Comparison of ENCODE assay signal across 23 cellular contexts in genomic region chr7:116239434-116239833, GRCh38. TPM values are rescaled to one million over a fixed set of nuclear protein-coding genes. Genes with fewer than 3 reads are reported as not detected.
A peak's percentile ranks its signal among the peaks of the same experiment; 100 is the strongest.
DNase-seq lines count a peak whose midpoint lies in the region; ATAC-seq and TF ChIP-seq lines count a peak whose summit lies in the region.
"Had no signal": no experiment of that assay in that cellular context is flagged by ENCODE, and none has a peak within 500 bp of the region (broad histone marks: within the 10 kb centered on the region; RNA-seq: fewer than 3 reads in every experiment).

No MANE protein-coding gene starts in this region.

- no peaks in the 10 kb centered on the region for H3K9me3 Mint-ChIP-seq in osteocyte (ENCODE audit: unreplicated experiment)
- H3K9me3 Mint-ChIP-seq: type B pancreatic cell had no signal

- peaks cover 21% of the 10 kb centered on the region for H3K36me3 ChIP-seq in A673 (ENCODE audit: insufficient read depth, low read length, poor library complexity, severe bottlenecking)
- H3K36me3 ChIP-seq in Panc1 (ENCODE audit: control insufficient read depth, insufficient read depth, low read length): no peaks in the 10 kb centered on the region
- H3K36me3 ChIP-seq in PC-3 (ENCODE audit: low read depth, low read length): peaks cover 62% of the 10 kb centered on the region
- H3K36me3 ChIP-seq: BE2C, SJCRH30 had no signal

- no peak overlapping the region for H3K4me2 ChIP-seq in PC-3 (ENCODE audit: low read length)
- H3K4me2 ChIP-seq: GM23338 had no signal

- no TSS peak for BruUV-seq in A673 (replicated peaks; lab: Mats Ljungman, UMichigan)
- BruUV-seq in Panc1 (replicated peaks; lab: Mats Ljungman, UMichigan): no TSS peak
- no TSS peak for BruUV-seq in PC-3 (replicated peaks; lab: Mats Ljungman, UMichigan)

- H3K4me1 Mint-ChIP-seq in osteocyte (ENCODE audit: unreplicated experiment): peaks cover 66% of the 10 kb centered on the region

- no peak overlapping the region for H3K9ac ChIP-seq in PC-3 (ENCODE audit: low read length)
- H3K9ac ChIP-seq: parathyroid adenoma had no signal

- H2AFZ ChIP-seq in PC-3 (ENCODE audit: low read length): no peak overlapping the region
- H2AFZ ChIP-seq: GM23338, parathyroid adenoma had no signal

- H3K79me2 ChIP-seq in PC-3 (ENCODE audit: low read length): peaks cover 65% of the 10 kb centered on the region

- CTCF ChIA-PET in A673 (lab: Charles Lee): interaction anchor here (2.0 kb wide), 1 partner anchor 59 kb away, joined by 4 read pairs; no protein-coding TSS in a partner anchor
- CTCF ChIA-PET in Panc1 (lab: Charles Lee): interaction anchor here (0.9 to 1.4 kb wide), 2 partner anchors 61 to 349 kb away, joined by 3 to 5 read pairs; no protein-coding TSS in a partner anchor
- CTCF ChIA-PET in PC-3 (lab: Charles Lee): no interaction called here

- ATAC-seq in Panc1: no peak
- ATAC-seq in PC-3: no peak
- no peak for ATAC-seq in GM21717 (IDR thresholded peaks at IDR 0.05; ENCODE audit: unreplicated experiment)
- ATAC-seq: activated CD4-positive, alpha-beta T cell treated with anti-CD3 and anti-CD28 coated beads for 36 hours; GM23338; sciatic nerve; stimulated activated naive CD8-positive, alpha-beta T cell treated with anti-CD3 and anti-CD28 coated beads, Interleukin-15, amount 100 ng/mL, for 72 hours had no signal

- H3F3A ChIP-seq in PC-3 (ENCODE audit: low read length, unreplicated experiment): no peaks in the 10 kb centered on the region

- no peak overlapping the region for H3K4me3 Mint-ChIP-seq in osteocyte (ENCODE audit: unreplicated experiment)
- H3K4me3 Mint-ChIP-seq: activated CD4-positive, alpha-beta T cell treated with anti-CD3 and anti-CD28 coated beads for 36 hours; GM23338; stimulated activated naive CD8-positive, alpha-beta T cell treated with anti-CD3 and anti-CD28 coated beads, Interleukin-15, amount 100 ng/mL, for 72 hours; type B pancreatic cell had no signal

- H3K4me1 ChIP-seq in A673 (ENCODE audit: insufficient read depth, low read length, poor library complexity, severe bottlenecking) (peaks cover 68% of the 10 kb centered on the region), Panc1 (ENCODE audit: control insufficient read depth, insufficient read depth, low read length) (peaks cover 11% of the 10 kb centered on the region), PC-3 (ENCODE audit: insufficient read depth, low read length) (no peaks in the 10 kb centered on the region)
- H3K4me1 ChIP-seq: BE2C, parathyroid adenoma, SJCRH30 had no signal

- peaks cover 26% of the 10 kb centered on the region; the same call in 1 of the 2 replicates for H4K20me1 ChIP-seq in PC-3 (ENCODE audit: low read length)

- H3K9me3 ChIP-seq in A673 (ENCODE audit: low read depth, low read length, poor library complexity, severe bottlenecking) (peaks cover 4% of the 10 kb centered on the region), Panc1 (ENCODE audit: control insufficient read depth, insufficient read depth, low read depth, low read length) (no peaks in the 10 kb centered on the region), PC-3 (ENCODE audit: low read length) (no peaks in the 10 kb centered on the region)
- H3K9me3 ChIP-seq: BE2C, SJCRH30 had no signal

- DNase-seq in A673 (ENCODE audit: low spot score) (no peak), Panc1 (ENCODE audit: low read depth, low spot score) (no peak), left kidney (ENCODE audit: low read depth, low spot score) (peak; percentile 18), osteocyte (ENCODE audit: extremely low spot score, unreplicated experiment) (no peak), SKM-1 (lab: John Stamatoyannopoulos, UW; ENCODE audit: unreplicated experiment) (no peak), PC-3 (no peak), NCI-H345 treated with DMSO at 0.1 percent for 48 hours (lab: John Stamatoyannopoulos, UW; ENCODE audit: unreplicated experiment) (no peak)
- DNase-seq: activated CD4-positive, alpha-beta T cell treated with anti-CD3 and anti-CD28 coated beads for 36 hours; activated naive CD4-positive, alpha-beta T cell treated with Interleukin-2 at 50 U/mL for 16 hours; BE2C; DMS79 treated with DMSO at 0.1 percent for 48 hours; islet precursor cell; NCI-H1930; NCI-H526 treated with DMSO at 0.1 percent for 48 hours; SJCRH30; stimulated activated CD4-positive, alpha-beta T cell treated with anti-CD3 and anti-CD28 coated beads, Interleukin-15, amount 100 ng/mL, for 24 hours; stimulated activated naive CD8-positive, alpha-beta T cell treated with anti-CD3 and anti-CD28 coated beads, Interleukin-15, amount 100 ng/mL, for 72 hours had no signal

- TF ChIP-seq CTCF in A673 (conservative IDR thresholded peaks at IDR 0.05; ENCODE audit: low read depth, low read length) (no peak), Panc1 (IDR thresholded peaks at IDR 0.05) (no peak), osteocyte (IDR thresholded peaks at IDR 0.05) (no peak), PC-3 (conservative IDR thresholded peaks at IDR 0.05; ENCODE audit: low read depth, low read length) (no peak)

- in situ Hi-C loops in Panc1 (cut with HindIII; ENCODE audit: low pct_unique_long_range_greater_than_20kb, low sequenced_read_pairs): no loop called here

- POLR2A ChIA-PET in A673 (lab: Charles Lee; ENCODE audit: low non-redundant PET) (no interaction called here), Panc1 (lab: Charles Lee) (no interaction called here), PC-3 (lab: Charles Lee; ENCODE audit: unreplicated experiment) (no interaction called here)

- H3K4me3 ChIP-seq in A673 (ENCODE audit: low read depth, low read length, poor library complexity, severe bottlenecking) (no peak overlapping the region), Panc1 (ENCODE audit: low read depth in 2 of 2, low read length in 2 of 2) (no peak overlapping the region), PC-3 (ENCODE audit: low read length) (no peak overlapping the region)
- H3K4me3 ChIP-seq: GM23338, lung, SJCRH30 had no signal

- intact Hi-C loops in A673 (cut with micrococcal nuclease; ENCODE audit: unreplicated experiment): no loop called here
- intact Hi-C loops in Panc1 (cut with micrococcal nuclease; ENCODE audit: unreplicated experiment): no loop called here
- intact Hi-C loops in PC-3 (cut with micrococcal nuclease): no loop called here

- no peaks in the 10 kb centered on the region for H3K27me3 ChIP-seq in A673 (replicated peaks; ENCODE audit: insufficient read depth, low read depth, low read length, poor library complexity)
- no peaks in the 10 kb centered on the region for H3K27me3 ChIP-seq in Panc1 (ENCODE audit: control insufficient read depth, insufficient read depth, low read length)
- no peaks in the 10 kb centered on the region for H3K27me3 ChIP-seq in PC-3 (ENCODE audit: low read length)
- H3K27me3 ChIP-seq: BE2C, SJCRH30 had no signal

- H3K36me3 Mint-ChIP-seq in osteocyte (ENCODE audit: unreplicated experiment): peaks cover 39% of the 10 kb centered on the region

- peak overlapping the region; percentile 87 for H3K27ac ChIP-seq in A673 (ENCODE audit: low read depth, low read length, poor library complexity, severe bottlenecking)
- peak overlapping the region; percentile 55; the same call in 1 of the 2 replicates for H3K27ac ChIP-seq in Panc1 (ENCODE audit: low read length)
- no peak overlapping the region for H3K27ac ChIP-seq in PC-3 (ENCODE audit: low read length)
- H3K27ac ChIP-seq: parathyroid adenoma, SJCRH30 had no signal

- no peaks in the 10 kb centered on the region for H3K27me3 Mint-ChIP-seq in osteocyte (ENCODE audit: unreplicated experiment)
- H3K27me3 Mint-ChIP-seq: activated CD4-positive, alpha-beta T cell treated with anti-CD3 and anti-CD28 coated beads for 36 hours; stimulated activated naive CD8-positive, alpha-beta T cell treated with anti-CD3 and anti-CD28 coated beads, Interleukin-15, amount 100 ng/mL, for 72 hours; type B pancreatic cell had no signal

- peak overlapping the region; percentile 41 for H3K27ac Mint-ChIP-seq in osteocyte (ENCODE audit: unreplicated experiment)
- H3K27ac Mint-ChIP-seq: activated CD4-positive, alpha-beta T cell treated with anti-CD3 and anti-CD28 coated beads for 36 hours; GM23338; stimulated activated naive CD8-positive, alpha-beta T cell treated with anti-CD3 and anti-CD28 coated beads, Interleukin-15, amount 100 ng/mL, for 72 hours; type B pancreatic cell had no signal

- H3K9me2 ChIP-seq in PC-3 (replicated peaks; ENCODE audit: low read length): no peaks in the 10 kb centered on the region

RNA-seq across cellular contexts. Expression of gene TES, which starts 29.1 kb away (rescaled TPM):
- total RNA-seq in A673 (2021) (115 and 121 TPM in 2 replicates), Panc1 (2021; ENCODE audit: unreplicated experiment) (99.4 TPM), osteocyte (228 and 232 TPM in 2 replicates), PC-3 (2014; rRNA removed) (120 and 128 TPM in 2 replicates)
- 84.1 TPM for polyA plus RNA-seq in Panc1 (2012; ENCODE audit: insufficient read length)
